Comparison of ENCODE assay signal across 20 cellular contexts in genomic region chr21:46604329-46604974, GRCh38. TPM values are rescaled to one million over a fixed set of nuclear protein-coding genes. Genes with fewer than 3 reads are reported as not detected.
A peak's percentile ranks its signal among the peaks of the same experiment; 100 is the strongest.
DNase-seq lines count a peak whose midpoint lies in the region; ATAC-seq and TF ChIP-seq lines count a peak whose summit lies in the region.
"Had no signal": no experiment of that assay in that cellular context is flagged by ENCODE, and none has a peak within 500 bp of the region (broad histone marks: within the 10 kb centered on the region; RNA-seq: fewer than 3 reads in every experiment).

No MANE protein-coding gene starts in this region.

- H4K20me1 ChIP-seq in IMR-90 (ENCODE audit: insufficient read depth, low read length), result no peaks in the 10 kb centered on the region
- H4K20me1 ChIP-seq: BLaER1 had no signal

- no peak for TF ChIP-seq POLR2A in IMR-90 (IDR thresholded peaks at IDR 0.05; ENCODE audit: low read depth, low read length)

- no peak overlapping the region for H3K14ac ChIP-seq in IMR-90 (replicated peaks; ENCODE audit: low read depth, low read length)

- in situ Hi-C loops in IMR-90 (cut with MboI; ENCODE audit: low sequenced_read_pairs), result no loop called here

- H2BK5ac ChIP-seq in IMR-90 (ENCODE audit: low read depth, low read length, poor library complexity, severe bottlenecking), result no peak overlapping the region

- peak; percentile 29 for ATAC-seq in CD8-positive, alpha-beta T cell
- no peak for ATAC-seq in IMR-90 (ENCODE audit: low read depth)
- ATAC-seq in natural killer cell treated with Interleukin-12 subunit alpha and Interleukin-12 subunit beta and Interleukin-15 and Interleukin-18, amount 100 ng/mL, for 72 hours, result no peak
- ATAC-seq: GM12878 had no signal

- H3K4ac ChIP-seq in IMR-90 (ENCODE audit: low read depth, low read length), result no peak overlapping the region

- no peak for TF ChIP-seq RAD21 in IMR-90 (IDR thresholded peaks at IDR 0.05; ENCODE audit: low read length)

- no peaks in the 10 kb centered on the region for H3K36me3 Mint-ChIP-seq in CD8-positive, alpha-beta T cell
- H3K36me3 Mint-ChIP-seq in brain, result no peaks in the 10 kb centered on the region
- no peaks in the 10 kb centered on the region for H3K36me3 Mint-ChIP-seq in natural killer cell treated with Interleukin-12 subunit alpha and Interleukin-12 subunit beta and Interleukin-15 and Interleukin-18, amount 100 ng/mL, for 72 hours
- H3K36me3 Mint-ChIP-seq in activated naive CD4-positive, alpha-beta T cell treated with anti-CD3 and anti-CD28 coated beads, Interleukin-2, amount 10 ng/mL, durations not matched to agents 7 days and 5 days, result no peaks in the 10 kb centered on the region
- H3K36me3 Mint-ChIP-seq: memory B cell had no signal

- H3K18ac ChIP-seq in IMR-90 (ENCODE audit: low read depth, low read length), result no peak overlapping the region

- peak overlapping the region; percentile 29 for H3K27ac ChIP-seq in CD8-positive, alpha-beta T cell (ENCODE audit: low read depth, low read length)
- no peak overlapping the region for H3K27ac ChIP-seq in IMR-90 (ENCODE audit: insufficient read depth, low read length)
- H3K27ac ChIP-seq: parathyroid adenoma, thoracic aorta had no signal

- POLR2A ChIA-PET in CD8-positive, alpha-beta T cell (lab: Charles Lee), result interaction anchor here (0.8 to 2.4 kb wide), 6 partner anchors 9 to 377 kb away, joined by 3 to 29 read pairs (median 5); partner anchors contain the start of gene PRMT2
- POLR2A ChIA-PET in IMR-90 (lab: Charles Lee; ENCODE audit: unreplicated experiment), result no interaction called here

- peaks cover 74% of the 10 kb centered on the region for H3K4me1 Mint-ChIP-seq in CD8-positive, alpha-beta T cell (ENCODE audit: low read depth)
- H3K4me1 Mint-ChIP-seq in brain, result peaks cover 69% of the 10 kb centered on the region
- H3K4me1 Mint-ChIP-seq in natural killer cell treated with Interleukin-12 subunit alpha and Interleukin-12 subunit beta and Interleukin-15 and Interleukin-18, amount 100 ng/mL, for 72 hours (ENCODE audit: low read depth in 2 of 2), result peaks cover 35 to 48% of the 10 kb centered on the region in 2 donors
- H3K4me1 Mint-ChIP-seq in activated naive CD4-positive, alpha-beta T cell treated with anti-CD3 and anti-CD28 coated beads, Interleukin-2, amount 10 ng/mL, durations not matched to agents 7 days and 5 days, result peaks cover 43% of the 10 kb centered on the region

- H2AK9ac ChIP-seq in IMR-90 (replicated peaks; ENCODE audit: low read depth, low read length, poor library complexity), result no peak overlapping the region

- WGBS in IMR-90 (ENCODE audit: extremely low coverage in 2 of 2, insufficient read length in 1 of 2), 2 experiments, result 50% methylated on average over 1 of the region's 9 CpGs; no CpG with 5 or more reads in 1 of the 2 experiments

- DNase-seq in CD8-positive, alpha-beta T cell, result no peak
- no peak for DNase-seq in IMR-90
- no peak for DNase-seq in natural killer cell treated with Interleukin-12 subunit alpha and Interleukin-12 subunit beta and Interleukin-15 and Interleukin-18, amount 100 ng/mL, for 72 hours (ENCODE audit: low spot score)
- no peak for DNase-seq in stimulated activated CD4-positive, alpha-beta T cell treated with anti-CD3 and anti-CD28 coated beads, Interleukin-4, amount 100 ng/mL, for 4 hours
- no peak for DNase-seq in activated naive CD4-positive, alpha-beta T cell treated with anti-CD3 and anti-CD28 coated beads, Interleukin-2, amount 10 ng/mL, durations not matched to agents 7 days and 5 days
- no peak for DNase-seq in superior temporal gyrus (ENCODE audit: extremely low spot score)
- no peak for DNase-seq in H4 (ENCODE audit: low spot score)
- DNase-seq: activated CD4-positive, alpha-beta T cell treated with anti-CD3 and anti-CD28 coated beads, Interleukin-2, amount 50 U/mL, for 48 hours; activated gamma-delta T cell; foreskin fibroblast; NCI-H2171 treated with DMSO at 0.1 percent for 48 hours; SIG-M5; stimulated activated CD4-positive, alpha-beta T cell treated with anti-CD3 and anti-CD28 coated beads, Interleukin-12 subunit alpha, Interleukin-12 subunit beta, amount 100 ng/mL, for 4 hours had no signal

- no peak overlapping the region for H2BK120ac ChIP-seq in IMR-90 (ENCODE audit: low read depth, low read length)

- peaks cover 43% of the 10 kb centered on the region for H3K4me1 ChIP-seq in CD8-positive, alpha-beta T cell (ENCODE audit: insufficient read depth, low read length)
- no peaks in the 10 kb centered on the region; the same call in 1 of the 2 replicates for H3K4me1 ChIP-seq in IMR-90 (ENCODE audit: control insufficient read depth, insufficient read depth, low read length)
- H3K4me1 ChIP-seq: parathyroid adenoma had no signal

- BruUV-seq in IMR-90 (replicated peaks; lab: Mats Ljungman, UMichigan), result no TSS peak

- H2BK20ac ChIP-seq in IMR-90 (ENCODE audit: low read depth, low read length), result no peak overlapping the region

- CTCF ChIA-PET in CD8-positive, alpha-beta T cell (lab: Charles Lee), result interaction anchor here (2.4 kb wide), 1 partner anchor 15 kb away, joined by 13 read pairs; no protein-coding TSS in a partner anchor
- CTCF ChIA-PET in IMR-90 (lab: Yijun Ruan, JAX), result no interaction called here
- CTCF ChIA-PET in activated naive CD4-positive, alpha-beta T cell treated with anti-CD3 and anti-CD28 coated beads, Interleukin-2, amount 10 ng/mL, durations not matched to agents 7 days and 5 days (lab: Charles Lee), result interaction anchor here (0.9 kb wide), 1 partner anchor 12 kb away, joined by 3 read pairs; no protein-coding TSS in a partner anchor

- no peaks in the 10 kb centered on the region for H3K9me3 Mint-ChIP-seq in CD8-positive, alpha-beta T cell
- H3K9me3 Mint-ChIP-seq in brain, result peaks cover 0 to 8% (median 2%) of the 10 kb centered on the region in 5 experiments
- H3K9me3 Mint-ChIP-seq in natural killer cell treated with Interleukin-12 subunit alpha and Interleukin-12 subunit beta and Interleukin-15 and Interleukin-18, amount 100 ng/mL, for 72 hours, result no peaks in the 10 kb centered on the region
- no peaks in the 10 kb centered on the region for H3K9me3 Mint-ChIP-seq in activated naive CD4-positive, alpha-beta T cell treated with anti-CD3 and anti-CD28 coated beads, Interleukin-2, amount 10 ng/mL, durations not matched to agents 7 days and 5 days
- H3K9me3 Mint-ChIP-seq: memory B cell had no signal

- no peak overlapping the region for H4K8ac ChIP-seq in IMR-90 (ENCODE audit: low read depth in 2 of 2, low read length in 2 of 2)

- no peak overlapping the region for H4K5ac ChIP-seq in IMR-90 (ENCODE audit: low read depth, low read length)

- no peak overlapping the region for H2AFZ ChIP-seq in IMR-90 (replicated peaks; ENCODE audit: low read length, poor library complexity)
- H2AFZ ChIP-seq: parathyroid adenoma had no signal

- no peak overlapping the region for H3K9ac ChIP-seq in IMR-90 (ENCODE audit: low read depth, low read length)
- H3K9ac ChIP-seq: BLaER1, parathyroid adenoma had no signal

- no peak overlapping the region for H2BK15ac ChIP-seq in IMR-90 (ENCODE audit: low read depth, low read length)

- no peaks in the 10 kb centered on the region for H3K27me3 ChIP-seq in CD8-positive, alpha-beta T cell (ENCODE audit: insufficient read depth, low read length)
- H3K27me3 ChIP-seq in IMR-90 (ENCODE audit: control insufficient read depth, insufficient read depth, low read length), result peaks cover 30% of the 10 kb centered on the region
- H3K27me3 ChIP-seq: BLaER1 had no signal

- no peaks in the 10 kb centered on the region for H3K36me3 ChIP-seq in CD8-positive, alpha-beta T cell (ENCODE audit: insufficient read depth, low read length)
- no peaks in the 10 kb centered on the region for H3K36me3 ChIP-seq in IMR-90 (ENCODE audit: control insufficient read depth, insufficient read depth, low read length)
- H3K36me3 ChIP-seq: BLaER1, thoracic aorta had no signal

- no peaks in the 10 kb centered on the region for H3K9me3 ChIP-seq in CD8-positive, alpha-beta T cell (ENCODE audit: low read length)
- H3K9me3 ChIP-seq in IMR-90 (ENCODE audit: control insufficient read depth, insufficient read depth, low read length), result no peaks in the 10 kb centered on the region
- H3K9me3 ChIP-seq: BLaER1, thoracic aorta had no signal

- H3K27ac Mint-ChIP-seq in CD8-positive, alpha-beta T cell, result peak overlapping the region; percentile 88
- peak overlapping the region; percentile 67 to 98 (median 95) for H3K27ac Mint-ChIP-seq in brain
- H3K27ac Mint-ChIP-seq in natural killer cell treated with Interleukin-12 subunit alpha and Interleukin-12 subunit beta and Interleukin-15 and Interleukin-18, amount 100 ng/mL, for 72 hours, result peak overlapping the region; percentile 80 to 82
- no peak overlapping the region for H3K27ac Mint-ChIP-seq in activated naive CD4-positive, alpha-beta T cell treated with anti-CD3 and anti-CD28 coated beads, Interleukin-2, amount 10 ng/mL, durations not matched to agents 7 days and 5 days
- H3K27ac Mint-ChIP-seq: memory B cell had no signal

- intact Hi-C loops in CD8-positive, alpha-beta T cell (cut with DNase I, micrococcal nuclease), result no loop called here
- intact Hi-C loops in IMR-90 (cut with micrococcal nuclease), result no loop called here

- H3K27me3 Mint-ChIP-seq in CD8-positive, alpha-beta T cell (ENCODE audit: low read depth), result no peaks in the 10 kb centered on the region
- H3K27me3 Mint-ChIP-seq in brain, result peaks cover 3% of the 10 kb centered on the region
- H3K27me3 Mint-ChIP-seq in natural killer cell treated with Interleukin-12 subunit alpha and Interleukin-12 subunit beta and Interleukin-15 and Interleukin-18, amount 100 ng/mL, for 72 hours, result no peaks in the 10 kb centered on the region
- peaks cover 11% of the 10 kb centered on the region for H3K27me3 Mint-ChIP-seq in activated naive CD4-positive, alpha-beta T cell treated with anti-CD3 and anti-CD28 coated beads, Interleukin-2, amount 10 ng/mL, durations not matched to agents 7 days and 5 days

- no peak for TF ChIP-seq CTCF in CD8-positive, alpha-beta T cell (IDR thresholded peaks at IDR 0.05)
- no peak for TF ChIP-seq CTCF in IMR-90 (conservative IDR thresholded peaks at IDR 0.05; ENCODE audit: low read depth, low read length)
- no peak for TF ChIP-seq CTCF in brain (conservative IDR thresholded peaks at IDR 0.05)

- dilution Hi-C loops in IMR-90 (cut with HindIII; ENCODE audit: low sequenced_read_pairs, unreplicated experiment), result no loop called here

- peaks cover 3% of the 10 kb centered on the region; the same call in 1 of the 2 replicates for H3K9me1 ChIP-seq in IMR-90 (ENCODE audit: insufficient read depth, low read length)

- H3K4me2 ChIP-seq in IMR-90 (ENCODE audit: low read depth, low read length), result no peak overlapping the region

- peak overlapping the region; percentile 78 for H3K4me3 Mint-ChIP-seq in CD8-positive, alpha-beta T cell
- H3K4me3 Mint-ChIP-seq in brain, result peak overlapping the region; percentile 61 to 96 (median 75)
- peak overlapping the region; percentile 69 for H3K4me3 Mint-ChIP-seq in natural killer cell treated with Interleukin-12 subunit alpha and Interleukin-12 subunit beta and Interleukin-15 and Interleukin-18, amount 100 ng/mL, for 72 hours
- no peak overlapping the region for H3K4me3 Mint-ChIP-seq in activated naive CD4-positive, alpha-beta T cell treated with anti-CD3 and anti-CD28 coated beads, Interleukin-2, amount 10 ng/mL, durations not matched to agents 7 days and 5 days
- H3K4me3 Mint-ChIP-seq: memory B cell had no signal

- H3K4me3 ChIP-seq in CD8-positive, alpha-beta T cell (ENCODE audit: low read depth, low read length), result no peak overlapping the region
- no peak overlapping the region for H3K4me3 ChIP-seq in IMR-90 (ENCODE audit: insufficient read depth, low read depth, low read length)
- H3K4me3 ChIP-seq: BLaER1, GM12878, thoracic aorta had no signal

- H4K91ac ChIP-seq in IMR-90 (ENCODE audit: insufficient read depth, low read depth, low read length), result no peak overlapping the region

- H3K56ac ChIP-seq in IMR-90 (ENCODE audit: extremely low read depth, insufficient read depth, low read length), result no peak overlapping the region

- no peak overlapping the region for H3K23ac ChIP-seq in IMR-90 (ENCODE audit: low read depth, low read length)

- H3K79me1 ChIP-seq in IMR-90 (ENCODE audit: low read depth in 1 of 2, low read length in 2 of 2), result no peaks in the 10 kb centered on the region

- no peak overlapping the region for H2AK5ac ChIP-seq in IMR-90 (ENCODE audit: low read depth, low read length)

RNA-seq across cellular contexts. Expression of gene S100B, which starts 0.4 kb away (rescaled TPM):
- total RNA-seq in CD8-positive, alpha-beta T cell, result 10 to 100 TPM; 26.9 to 27.1 TPM
- 0.18 TPM in 1 of 2 replicates, not detected in the other for total RNA-seq in IMR-90 (2012; rRNA removed)
- polyA plus RNA-seq in IMR-90 (2012; rRNA removed), result 0.26 and 0.43 TPM in 2 replicates
- 0.04 and 0.16 TPM in 2 replicates for polyA plus RNA-seq in IMR-90 (2012; cell fraction: cytosol; rRNA removed)
- polyA plus RNA-seq in IMR-90 (2012; cell fraction: nucleus; rRNA removed; ENCODE audit: low replicate concordance), result 0.14 TPM in 1 of 2 replicates, not detected in the other
- 549 TPM for polyA plus RNA-seq in brain (ENCODE audit: insufficient read depth, low read depth, low replicate concordance)
- total RNA-seq in natural killer cell treated with Interleukin-12 subunit alpha and Interleukin-12 subunit beta and Interleukin-15 and Interleukin-18, amount 100 ng/mL, for 72 hours, result not detected
- not detected in 2 replicates for total RNA-seq in H4 (2014; rRNA removed; shearing (Covaris generic))
- total RNA-seq: HT-29 had no signal

RNA-seq across cellular contexts. Expression of gene PRMT2, which starts 31.0 kb away (rescaled TPM):
- 10 to 100 TPM; 78.8 to 78.9 TPM for total RNA-seq in CD8-positive, alpha-beta T cell
- 126 and 127 TPM in 2 replicates for total RNA-seq in IMR-90 (2012; rRNA removed)
- polyA plus RNA-seq in IMR-90 (2012; rRNA removed), result 159 and 162 TPM in 2 replicates
- 169 and 183 TPM in 2 replicates for polyA plus RNA-seq in IMR-90 (2012; cell fraction: cytosol; rRNA removed)
- polyA plus RNA-seq in IMR-90 (2012; cell fraction: nucleus; rRNA removed; ENCODE audit: low replicate concordance), result 159 and 168 TPM in 2 replicates
- 141 TPM for polyA plus RNA-seq in brain (ENCODE audit: insufficient read depth, low read depth, low replicate concordance)
- 10 to 100 TPM; 64.7 to 92.4 TPM for total RNA-seq in natural killer cell treated with Interleukin-12 subunit alpha and Interleukin-12 subunit beta and Interleukin-15 and Interleukin-18, amount 100 ng/mL, for 72 hours
- total RNA-seq in H4 (2014; rRNA removed; shearing (Covaris generic)), result 95.1 and 121 TPM in 2 replicates

Comparison
In these comparisons a context has a peak if more than half of its experiments do, and no peak if none do; other contexts are left out.
1. RNA of gene S100B, which starts 0.4 kb away (total RNA-seq): 26.9 to 27.1 TPM in CD8-positive, alpha-beta T cell; not detected in natural killer cell treated with Interleukin-12 subunit alpha and Interleukin-12 subunit beta and Interleukin-15 and Interleukin-18, amount 100 ng/mL, for 72 hours, 0.18 TPM in IMR-90 and not detected in H4; every median in the first group is over 10 times any median in the second.